Comparison of ENCODE assay signal across 14 cellular contexts in the genomic region with DNA sequence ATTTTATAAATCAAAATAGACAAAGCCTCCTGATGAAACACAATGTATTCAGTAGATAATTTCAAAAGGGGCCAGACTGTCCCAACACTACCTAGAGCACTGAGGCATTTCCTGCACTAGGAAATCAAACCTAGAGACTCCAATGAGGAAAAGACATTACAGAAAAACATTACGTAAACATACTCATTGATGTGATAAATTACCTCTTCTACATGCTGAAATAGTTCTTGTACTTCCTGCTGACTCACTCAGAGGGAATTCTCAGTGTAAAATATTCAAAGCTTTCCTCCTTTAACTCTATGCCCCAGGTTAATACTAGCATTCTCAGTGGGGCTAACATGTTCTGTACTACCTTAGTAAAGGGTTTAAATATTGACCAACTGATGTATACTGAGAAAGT.
A peak's percentile ranks its signal among the peaks of the same experiment; 100 is the strongest.
DNase-seq lines count a peak whose midpoint lies in the region; FAIRE-seq and TF ChIP-seq lines count a peak whose summit lies in the region.
"Had no signal": no experiment of that assay in that cellular context is flagged by ENCODE, and none has a peak within 500 bp of the region (broad histone marks: within the 10 kb centered on the region; RNA-seq: fewer than 3 reads in every experiment).

No MANE protein-coding gene starts in this region.

- no peak for TF ChIP-seq CTCF in bronchial epithelial cell (IDR thresholded peaks at IDR 0.05; ENCODE audit: insufficient read depth, low read length, severe bottlenecking)
- TF ChIP-seq CTCF in OCI-LY7 (conservative IDR thresholded peaks at IDR 0.05; ENCODE audit: low read length) = no peak

- H3K4me1 ChIP-seq in ACC112 (ENCODE audit: control insufficient read depth, insufficient read depth, low read length, unreplicated experiment) (peaks cover 16% of the 10 kb centered on the region), OCI-LY7 (ENCODE audit: insufficient read depth, low read length, poor library complexity, severe bottlenecking) (no peaks in the 10 kb centered on the region), SJCRH30 (no peaks in the 10 kb centered on the region)

- H3K9me2 ChIP-seq in OCI-LY7 (ENCODE audit: insufficient read depth, low read length) = no peaks in the 10 kb centered on the region

- H3K79me2 ChIP-seq in ACC112 (ENCODE audit: control insufficient read depth, insufficient read depth, low read length, unreplicated experiment) = no peaks in the 10 kb centered on the region
- no peaks in the 10 kb centered on the region for H3K79me2 ChIP-seq in OCI-LY7 (ENCODE audit: insufficient read depth, low read depth, low read length)

- intact Hi-C loops in OCI-LY7 (cut with micrococcal nuclease; ENCODE audit: unreplicated experiment) = no loop called here

- no TSS peak for BruUV-seq in OCI-LY7 (replicated peaks; lab: Mats Ljungman, UMichigan)

- H3K4me2 ChIP-seq in OCI-LY7 (ENCODE audit: low read length) = no peak overlapping the region

- POLR2A ChIA-PET in OCI-LY7 (lab: Charles Lee) = no interaction called here

- peak; percentile 83 for DNase-seq in HTR-8/SVneo (ENCODE audit: insufficient read length, low spot score)
- peak; percentile 79 for DNase-seq in bronchial epithelial cell (ENCODE audit: low read depth)
- DNase-seq in kidney tubule cell (ENCODE audit: low spot score) = peak; percentile 98
- DNase-seq in T-helper 2 cell = no peak
- DNase-seq in central memory CD4-positive, alpha-beta T cell = no peak
- no peak for DNase-seq in OCI-LY7 (ENCODE audit: low spot score)
- DNase-seq in SJCRH30 = no peak
- DNase-seq: activated CD4-positive, alpha-beta T cell treated with anti-CD3 and anti-CD28 coated beads, Interleukin-2, amount 50 U/mL, for 48 hours; activated naive CD8-positive, alpha-beta T cell treated with anti-CD3 and anti-CD28 coated beads, Interleukin-2, amount 10 ng/mL, durations not matched to agents 7 days and 5 days; NCI-H2171 treated with DMSO at 0.1 percent for 48 hours; SHP77 treated with DMSO at 0.1 percent for 48 hours; stimulated activated CD4-positive, alpha-beta T cell treated with anti-CD3 and anti-CD28 coated beads, Interleukin-12 subunit alpha, Interleukin-12 subunit beta, amount 100 ng/mL, for 4 hours had no signal

- H3K36me3 ChIP-seq in ACC112 (ENCODE audit: insufficient read depth, low read length) (no peaks in the 10 kb centered on the region), bronchial epithelial cell (ENCODE audit: control insufficient read depth, insufficient read depth, low read length) (no peaks in the 10 kb centered on the region), OCI-LY7 (ENCODE audit: insufficient read depth, low read length) (no peaks in the 10 kb centered on the region), SJCRH30 (no peaks in the 10 kb centered on the region)

- no peaks in the 10 kb centered on the region for H3K27me3 ChIP-seq in ACC112 (ENCODE audit: insufficient read depth, low read length)
- H3K27me3 ChIP-seq in bronchial epithelial cell (ENCODE audit: control insufficient read depth, insufficient read depth, low read length) = no peaks in the 10 kb centered on the region
- no peaks in the 10 kb centered on the region for H3K27me3 ChIP-seq in SJCRH30

- H3K4me3 ChIP-seq in ACC112 (ENCODE audit: low read depth, low read length) = no peak overlapping the region
- no peak overlapping the region for H3K4me3 ChIP-seq in bronchial epithelial cell (ENCODE audit: low read depth, low read length)
- H3K4me3 ChIP-seq in OCI-LY7 (ENCODE audit: low read depth, low read length, poor library complexity, severe bottlenecking) = no peak overlapping the region
- no peak overlapping the region for H3K4me3 ChIP-seq in SJCRH30

- no peaks in the 10 kb centered on the region for H4K20me1 ChIP-seq in OCI-LY7 (ENCODE audit: insufficient read depth, low read length)

- H3K27ac ChIP-seq in ACC112 (ENCODE audit: low read depth, low read length) = peak overlapping the region; percentile 61
- no peak overlapping the region for H3K27ac ChIP-seq in OCI-LY7 (ENCODE audit: low read depth, low read length, poor library complexity, severe bottlenecking)
- H3K27ac ChIP-seq in SJCRH30 = no peak overlapping the region

- CTCF ChIA-PET in OCI-LY7 (lab: Charles Lee; ENCODE audit: unreplicated experiment) = no interaction called here

- peak; percentile 80 for FAIRE-seq in HTR-8/SVneo (lab: Jason Lieb, UNC)
- no peak for FAIRE-seq in bronchial epithelial cell (lab: Jason Lieb, UNC)
- FAIRE-seq: frontal cortex had no signal

- no peaks in the 10 kb centered on the region for H3K9me3 ChIP-seq in OCI-LY7 (ENCODE audit: low read length)
- no peaks in the 10 kb centered on the region for H3K9me3 ChIP-seq in SJCRH30 (replicated peaks)

- H2AFZ ChIP-seq in ACC112 (ENCODE audit: low read length, unreplicated experiment) = no peak overlapping the region
- no peak overlapping the region for H2AFZ ChIP-seq in OCI-LY7 (ENCODE audit: low read length)

Comparison
In these comparisons a context has a peak if more than half of its experiments do, and no peak if none do; other contexts are left out.
1. DNase-seq: peak in HTR-8/SVneo (single experiment), bronchial epithelial cell (single experiment) and kidney tubule cell (single experiment); none in T-helper 2 cell (0 of 5), central memory CD4-positive, alpha-beta T cell (single experiment), OCI-LY7 (single experiment) and SJCRH30 (0 of 2).